In genomic region chr2:126775300-126775985, GRCh38 we compare ENCODE assay signal across 12 cellular contexts.
A peak's percentile ranks its signal among the peaks of the same experiment; 100 is the strongest.
DNase-seq lines count a peak whose midpoint lies in the region; ATAC-seq and TF ChIP-seq lines count a peak whose summit lies in the region.
"Had no signal": no experiment of that assay in that cellular context is flagged by ENCODE, and none has a peak within 500 bp of the region (broad histone marks: within the 10 kb centered on the region; RNA-seq: fewer than 3 reads in every experiment).

No MANE protein-coding gene starts in this region.

- H3K36me3 Mint-ChIP-seq in activated naive CD4-positive, alpha-beta T cell treated with anti-CD3 and anti-CD28 coated beads, Interleukin-2, amount 10 ng/mL, durations not matched to agents 7 days and 5 days = no peaks in the 10 kb centered on the region
- H3K36me3 Mint-ChIP-seq in activated T-cell treated with anti-CD3 and anti-CD28 coated beads, Interleukin-2, amount 50 U/mL, for 72 hours (ENCODE audit: insufficient read depth in 2 of 2) = no peaks in the 10 kb centered on the region
- no peaks in the 10 kb centered on the region for H3K36me3 Mint-ChIP-seq in type B pancreatic cell

- H3K4me3 Mint-ChIP-seq in activated naive CD4-positive, alpha-beta T cell treated with anti-CD3 and anti-CD28 coated beads, Interleukin-2, amount 10 ng/mL, durations not matched to agents 7 days and 5 days = peak overlapping the region; percentile 94
- H3K4me3 Mint-ChIP-seq in activated T-cell treated with anti-CD3 and anti-CD28 coated beads, Interleukin-2, amount 50 U/mL, for 72 hours = peak overlapping the region; percentile 57 to 74
- peak overlapping the region; percentile 94 for H3K4me3 Mint-ChIP-seq in type B pancreatic cell

- no peak for ATAC-seq in activated T-cell treated with anti-CD3 and anti-CD28 coated beads, Interleukin-2, amount 50 U/mL, for 72 hours (replicated peaks in 1 of 2)
- ATAC-seq in psoas muscle = no peak

- H3K27ac Mint-ChIP-seq in activated naive CD4-positive, alpha-beta T cell treated with anti-CD3 and anti-CD28 coated beads, Interleukin-2, amount 10 ng/mL, durations not matched to agents 7 days and 5 days = no peak overlapping the region
- H3K27ac Mint-ChIP-seq in activated T-cell treated with anti-CD3 and anti-CD28 coated beads, Interleukin-2, amount 50 U/mL, for 72 hours = peak overlapping the region; percentile 64
- H3K27ac Mint-ChIP-seq in type B pancreatic cell = no peak overlapping the region

- WGBS in psoas muscle, 3 donors = 73 to 85% (median 76%) methylated on average over 10 of the region's 10 CpGs

- H3K4me1 ChIP-seq in psoas muscle = no peaks in the 10 kb centered on the region

- no peak for TF ChIP-seq CTCF in type B pancreatic cell (conservative IDR thresholded peaks at IDR 0.05)
- TF ChIP-seq CTCF in psoas muscle (IDR thresholded peaks at IDR 0.05) = no peak

- CTCF ChIA-PET in activated naive CD4-positive, alpha-beta T cell treated with anti-CD3 and anti-CD28 coated beads, Interleukin-2, amount 10 ng/mL, durations not matched to agents 7 days and 5 days (lab: Charles Lee) = interaction anchor here (0.7 to 6.6 kb wide), 2 partner anchors 15 to 248 kb away, joined by 3 to 88 read pairs; no protein-coding TSS in a partner anchor

- H3K4me1 Mint-ChIP-seq in activated naive CD4-positive, alpha-beta T cell treated with anti-CD3 and anti-CD28 coated beads, Interleukin-2, amount 10 ng/mL, durations not matched to agents 7 days and 5 days = peaks cover 19% of the 10 kb centered on the region
- peaks cover 7% of the 10 kb centered on the region for H3K4me1 Mint-ChIP-seq in activated T-cell treated with anti-CD3 and anti-CD28 coated beads, Interleukin-2, amount 50 U/mL, for 72 hours (ENCODE audit: low read depth)
- H3K4me1 Mint-ChIP-seq in type B pancreatic cell (ENCODE audit: unreplicated experiment) = peaks cover 24% of the 10 kb centered on the region

- no peak overlapping the region for H3K4me3 ChIP-seq in psoas muscle

- peaks cover 61% of the 10 kb centered on the region for H3K27me3 Mint-ChIP-seq in activated naive CD4-positive, alpha-beta T cell treated with anti-CD3 and anti-CD28 coated beads, Interleukin-2, amount 10 ng/mL, durations not matched to agents 7 days and 5 days
- H3K27me3 Mint-ChIP-seq in activated T-cell treated with anti-CD3 and anti-CD28 coated beads, Interleukin-2, amount 50 U/mL, for 72 hours (ENCODE audit: low read depth) = peaks cover 5% of the 10 kb centered on the region
- peaks cover 57% of the 10 kb centered on the region for H3K27me3 Mint-ChIP-seq in type B pancreatic cell

- no peak overlapping the region for H3K27ac ChIP-seq in psoas muscle
- H3K27ac ChIP-seq: RWPE1 had no signal

- H3K27me3 ChIP-seq in psoas muscle (ENCODE audit: insufficient read depth in 3 of 3, low read length in 2 of 3) = peaks cover 0 to 3% (median 0%) of the 10 kb centered on the region in 3 donors

- intact Hi-C loops in psoas muscle (cut with DNase I) = loop anchor here (5.0 to 10.0 kb wide), 3 partner anchors 131 to 528 kb away; no protein-coding TSS in a partner anchor

- H3K9me3 Mint-ChIP-seq in activated naive CD4-positive, alpha-beta T cell treated with anti-CD3 and anti-CD28 coated beads, Interleukin-2, amount 10 ng/mL, durations not matched to agents 7 days and 5 days = no peaks in the 10 kb centered on the region
- no peaks in the 10 kb centered on the region for H3K9me3 Mint-ChIP-seq in activated T-cell treated with anti-CD3 and anti-CD28 coated beads, Interleukin-2, amount 50 U/mL, for 72 hours
- no peaks in the 10 kb centered on the region for H3K9me3 Mint-ChIP-seq in type B pancreatic cell

- no peak for DNase-seq in activated naive CD4-positive, alpha-beta T cell treated with anti-CD3 and anti-CD28 coated beads, Interleukin-2, amount 10 ng/mL, durations not matched to agents 7 days and 5 days
- DNase-seq in activated naive CD4-positive, alpha-beta T cell treated with Interleukin-2 at 50 U/mL for 16 hours = no peak
- DNase-seq in activated T-cell treated with anti-CD3 and anti-CD28 coated beads, Interleukin-2, amount 50 U/mL, for 72 hours = no peak
- DNase-seq in mesenteric fat pad (ENCODE audit: low spot score) = peak; percentile 51
- no peak for DNase-seq in type B pancreatic cell (ENCODE audit: extremely low spot score, unreplicated experiment)
- DNase-seq in psoas muscle = no peak
- DNase-seq in NCI-H2081 treated with DMSO at 0.1 percent for 48 hours (lab: John Stamatoyannopoulos, UW) = no peak
- DNase-seq in NAMALWA (ENCODE audit: low spot score) = no peak
- DNase-seq: anterior cingulate cortex; left ventricle myocardium inferior; stimulated activated CD4-positive, alpha-beta T cell treated with anti-CD3 and anti-CD28 coated beads, Interleukin-4, amount 100 ng/mL, for 4 hours had no signal

- no peaks in the 10 kb centered on the region for H3K36me3 ChIP-seq in psoas muscle (ENCODE audit: insufficient read depth in 1 of 2, low read depth in 1 of 2)
- H3K36me3 ChIP-seq: left ventricle myocardium inferior had no signal

- no peaks in the 10 kb centered on the region for H3K9me3 ChIP-seq in psoas muscle
- H3K9me3 ChIP-seq: left ventricle myocardium inferior had no signal
